Comparison of ENCODE assay signal across 1 cellular context in genomic region chr3:69739204-69740102, GRCh38.
TF ChIP-seq lines count a peak whose summit lies in the region.

MITF (plus strand) TSS chr3:69739464; CDS start chr3:69739598, 134 bp downstream.

TF ChIP-seq in IMR-90, 13 proteins besides CTCF, POLR2A, EP300 and RAD21:
- peak; percentile 40; the same call in 1 of the 2 replicates for TF ChIP-seq USF2 (IDR thresholded peaks at IDR 0.05; ENCODE audit: low read depth, low read length)
- peak; percentile 86; the same call in 1 of the 2 replicates for TF ChIP-seq MXI1 (IDR thresholded peaks at IDR 0.05; ENCODE audit: borderline replicate concordance, low read depth, low read length)
- no peak for TF ChIP-seq MAFK (IDR thresholded peaks at IDR 0.05; ENCODE audit: low read depth, low read length)
- TF ChIP-seq SMC3 (IDR thresholded peaks at IDR 0.05; ENCODE audit: low read depth, low read length): no peak
- TF ChIP-seq BHLHE40 (IDR thresholded peaks at IDR 0.05; ENCODE audit: low read depth, low read length): no peak
- no peak for TF ChIP-seq ELK1 (IDR thresholded peaks at IDR 0.05; ENCODE audit: borderline replicate concordance, low read depth, low read length)
- TF ChIP-seq RFX5 (IDR thresholded peaks at IDR 0.05; ENCODE audit: low read depth, low read length): no peak
- no peak for TF ChIP-seq RCOR1 (IDR thresholded peaks at IDR 0.05; ENCODE audit: insufficient replicate concordance, low read length)
- no peak for TF ChIP-seq NFE2L2 (IDR thresholded peaks at IDR 0.05; ENCODE audit: low read depth, low read length)
- no peak for TF ChIP-seq CHD1 (IDR thresholded peaks at IDR 0.05; ENCODE audit: low read depth, low read length)
- peak; percentile 35; the same call in 1 of the 2 replicates for TF ChIP-seq CEBPB (IDR thresholded peaks at IDR 0.05; ENCODE audit: low read depth, low read length)
- TF ChIP-seq MAZ (IDR thresholded peaks at IDR 0.05; ENCODE audit: borderline replicate concordance, low read depth, low read length): peak; percentile 99
- no peak for TF ChIP-seq FOS (IDR thresholded peaks at IDR 0.05; ENCODE audit: low read depth, low read length)
TF ChIP-seq in IMR-90: peak in this region for 4.
